ENCODE assay signal across 11 cellular contexts in the genomic region with DNA sequence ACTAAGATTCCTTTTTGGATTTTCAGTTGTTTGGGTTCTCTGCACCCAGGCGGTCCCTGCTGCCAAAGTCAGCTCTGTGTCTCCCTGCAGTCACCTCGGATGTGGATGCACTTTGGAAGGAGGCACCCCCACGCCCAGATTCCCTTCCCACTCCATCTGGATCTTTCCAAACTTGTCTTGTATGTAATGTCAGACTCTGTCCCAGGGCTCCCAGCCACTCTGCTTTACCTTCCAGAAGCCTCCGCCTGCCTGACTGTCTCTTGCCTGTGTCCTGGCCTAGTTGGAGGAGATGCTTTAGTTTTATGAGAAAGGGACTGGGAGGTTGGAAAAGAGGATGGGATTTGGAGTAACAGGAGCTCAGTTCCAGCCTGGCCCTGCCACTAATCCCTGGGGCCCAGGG. TPM values are rescaled to one million over a fixed set of nuclear protein-coding genes. Genes with fewer than 3 reads are reported as not detected.
DNase-seq lines count a peak whose midpoint lies in the region; ATAC-seq and TF ChIP-seq lines count a peak whose summit lies in the region.
"Not testable (repeated sequence)": the region's sequence is repeated elsewhere in the genome, so short reads cannot be mapped to it uniquely, and the experiment has no call there.
"Had no signal": no experiment of that assay in that cellular context is flagged by ENCODE, and none has a peak within 500 bp of the region (broad histone marks: within the 10 kb centered on the region; RNA-seq: fewer than 3 reads in every experiment).

No MANE protein-coding gene starts in this region.

- H2BK120ac ChIP-seq in IMR-90 (ENCODE audit: low read depth, low read length): not testable (repeated sequence)

- H3K4ac ChIP-seq in IMR-90 (ENCODE audit: low read depth, low read length): 0 out of 2 replicates have a peak overlapping the region, but pooled peaks have one; percentile 33

- CTCF ChIA-PET in IMR-90 (lab: Yijun Ruan, JAX); activated CD8-positive, alpha-beta memory T cell treated with anti-CD3 and anti-CD28 coated beads, Interleukin-2, amount 10 ng/mL, durations not matched to agents 7 days and 5 days (lab: Charles Lee): not testable (repeated sequence)

- not testable (repeated sequence) for H3K23ac ChIP-seq in IMR-90 (ENCODE audit: low read depth, low read length)

- H3K27ac Mint-ChIP-seq in T-helper 1 cell treated with Interleukin-12 subunit alpha and Interleukin-12 subunit beta and Interleukin-4 antibody, amounts not matched to agents 30 μg/mL and 1 μg/mL, for 36 hours: peak overlapping the region; percentile 76
- H3K27ac Mint-ChIP-seq in activated CD8-positive, alpha-beta memory T cell treated with anti-CD3 and anti-CD28 coated beads, Interleukin-2, amount 10 ng/mL, durations not matched to agents 7 days and 5 days: peak overlapping the region; percentile 45
- peak overlapping the region; percentile 97 for H3K27ac Mint-ChIP-seq in activated naive CD8-positive, alpha-beta T cell
- H3K27ac Mint-ChIP-seq in nephron, type B pancreatic cell: not testable (repeated sequence)

- not testable (repeated sequence) for H3K36me3 ChIP-seq in BLaER1 treated with 17β-estradiol and CSF1 and Interleukin-3, amounts not matched to agents 10 nM and 100 nM; IMR-90 (ENCODE audit: control insufficient read depth, insufficient read depth, low read length)

- peak overlapping the region; percentile 47 to 93 (median 90) for H3K4me2 ChIP-seq in BLaER1 treated with 17β-estradiol and CSF1 and Interleukin-3, amounts not matched to agents 10 nM and 100 nM
- not testable (repeated sequence) for H3K4me2 ChIP-seq in IMR-90 (ENCODE audit: low read depth, low read length)

- not testable (repeated sequence) for H3K18ac ChIP-seq in IMR-90 (ENCODE audit: low read depth, low read length)

- POLR2A ChIA-PET in IMR-90 (lab: Charles Lee; ENCODE audit: unreplicated experiment): not testable (repeated sequence)

- not testable (repeated sequence) for H3K9me3 ChIP-seq in BLaER1 treated with 17β-estradiol and CSF1 and Interleukin-3, amounts not matched to agents 10 nM and 100 nM (replicated peaks in 1 of 11); IMR-90 (ENCODE audit: control insufficient read depth, insufficient read depth, low read length)

- in situ Hi-C loops in IMR-90 (cut with MboI; ENCODE audit: low sequenced_read_pairs): not testable (repeated sequence)

- H3K27me3 Mint-ChIP-seq in T-helper 1 cell treated with Interleukin-12 subunit alpha and Interleukin-12 subunit beta and Interleukin-4 antibody, amounts not matched to agents 30 μg/mL and 1 μg/mL, for 36 hours (ENCODE audit: low read depth): peaks cover 28% of the 10 kb centered on the region
- peaks cover 13% of the 10 kb centered on the region for H3K27me3 Mint-ChIP-seq in activated CD8-positive, alpha-beta memory T cell treated with anti-CD3 and anti-CD28 coated beads, Interleukin-2, amount 10 ng/mL, durations not matched to agents 7 days and 5 days
- H3K27me3 Mint-ChIP-seq in activated naive CD8-positive, alpha-beta T cell: not testable (repeated sequence)
- H3K27me3 Mint-ChIP-seq in nephron (ENCODE audit: low read depth) (peaks cover 12% of the 10 kb centered on the region), type B pancreatic cell (peaks cover 12% of the 10 kb centered on the region)

- H3K79me1 ChIP-seq in IMR-90 (ENCODE audit: low read depth in 1 of 2, low read length in 2 of 2): peaks cover 16 to 82% of the 10 kb centered on the region in 2 experiments

- H3K9me1 ChIP-seq in IMR-90 (ENCODE audit: insufficient read depth, low read length): peaks cover 18% of the 10 kb centered on the region

- H2AK9ac ChIP-seq in IMR-90 (replicated peaks; ENCODE audit: low read depth, low read length, poor library complexity): not testable (repeated sequence)

- not testable (repeated sequence) for TF ChIP-seq RAD21 in IMR-90 (IDR thresholded peaks at IDR 0.05; ENCODE audit: low read length)

- not testable (repeated sequence) for H2BK15ac ChIP-seq in IMR-90 (ENCODE audit: low read depth, low read length)

- TF ChIP-seq CTCF in IMR-90 (conservative IDR thresholded peaks at IDR 0.05; ENCODE audit: low read depth, low read length); dorsolateral prefrontal cortex (IDR thresholded peaks at IDR 0.05 in 54 of 56, conservative IDR thresholded peaks at IDR 0.05 in 2 of 56; ENCODE audit: low read depth in 1 of 56, partially characterized antibody in 56 of 56); nephron (IDR thresholded peaks at IDR 0.05; ENCODE audit: unreplicated experiment in 3 of 3); type B pancreatic cell (conservative IDR thresholded peaks at IDR 0.05): not testable (repeated sequence)

- dilution Hi-C loops in IMR-90 (cut with HindIII; ENCODE audit: low sequenced_read_pairs, unreplicated experiment): not testable (repeated sequence)

- H3K4me3 ChIP-seq in BLaER1 treated with 17β-estradiol and CSF1 and Interleukin-3, amounts not matched to agents 10 nM and 100 nM; IMR-90 (ENCODE audit: insufficient read depth, low read depth, low read length); dorsolateral prefrontal cortex: not testable (repeated sequence)

- not testable (repeated sequence) for H4K5ac ChIP-seq in IMR-90 (ENCODE audit: low read depth, low read length)

- peaks cover 26% of the 10 kb centered on the region for H3K4me1 Mint-ChIP-seq in T-helper 1 cell treated with Interleukin-12 subunit alpha and Interleukin-12 subunit beta and Interleukin-4 antibody, amounts not matched to agents 30 μg/mL and 1 μg/mL, for 36 hours (ENCODE audit: low read depth)
- H3K4me1 Mint-ChIP-seq in activated CD8-positive, alpha-beta memory T cell treated with anti-CD3 and anti-CD28 coated beads, Interleukin-2, amount 10 ng/mL, durations not matched to agents 7 days and 5 days: peaks cover 32% of the 10 kb centered on the region
- H3K4me1 Mint-ChIP-seq in activated naive CD8-positive, alpha-beta T cell (ENCODE audit: low read depth): peaks cover 76% of the 10 kb centered on the region
- H3K4me1 Mint-ChIP-seq in nephron (peaks cover 39% of the 10 kb centered on the region), type B pancreatic cell (ENCODE audit: unreplicated experiment) (peaks cover 33% of the 10 kb centered on the region)

- not testable (repeated sequence) for H4K8ac ChIP-seq in IMR-90 (ENCODE audit: low read depth in 2 of 2, low read length in 2 of 2)

- not testable (repeated sequence) for TF ChIP-seq POLR2A in IMR-90 (IDR thresholded peaks at IDR 0.05; ENCODE audit: low read depth, low read length)

- peak overlapping the region; percentile 73 for H2AK5ac ChIP-seq in IMR-90 (ENCODE audit: low read depth, low read length)

- not testable (repeated sequence) for H3K36me3 Mint-ChIP-seq in T-helper 1 cell treated with Interleukin-12 subunit alpha and Interleukin-12 subunit beta and Interleukin-4 antibody, amounts not matched to agents 30 μg/mL and 1 μg/mL, for 36 hours (ENCODE audit: low read depth); activated CD8-positive, alpha-beta memory T cell treated with anti-CD3 and anti-CD28 coated beads, Interleukin-2, amount 10 ng/mL, durations not matched to agents 7 days and 5 days; activated naive CD8-positive, alpha-beta T cell; nephron (ENCODE audit: low read depth); type B pancreatic cell

- not testable (repeated sequence) for H3K14ac ChIP-seq in IMR-90 (replicated peaks; ENCODE audit: low read depth, low read length)

- H2BK5ac ChIP-seq in IMR-90 (ENCODE audit: low read depth, low read length, poor library complexity, severe bottlenecking): not testable (repeated sequence)

- peaks cover 0 to 27% (median 0%) of the 10 kb centered on the region in 11 experiments; a peak in 7 of 22 replicates for H4K20me1 ChIP-seq in BLaER1 treated with 17β-estradiol and CSF1 and Interleukin-3, amounts not matched to agents 10 nM and 100 nM
- H4K20me1 ChIP-seq in IMR-90 (ENCODE audit: insufficient read depth, low read length): peaks cover 25% of the 10 kb centered on the region; the same call in 1 of the 2 replicates

- not testable (repeated sequence) for H4K91ac ChIP-seq in IMR-90 (ENCODE audit: insufficient read depth, low read depth, low read length)

- not testable (repeated sequence) for H3K56ac ChIP-seq in IMR-90 (ENCODE audit: extremely low read depth, insufficient read depth, low read length)

- not testable (repeated sequence) for H3K4me3 Mint-ChIP-seq in T-helper 1 cell treated with Interleukin-12 subunit alpha and Interleukin-12 subunit beta and Interleukin-4 antibody, amounts not matched to agents 30 μg/mL and 1 μg/mL, for 36 hours; activated CD8-positive, alpha-beta memory T cell treated with anti-CD3 and anti-CD28 coated beads, Interleukin-2, amount 10 ng/mL, durations not matched to agents 7 days and 5 days
- peak overlapping the region; percentile 68 for H3K4me3 Mint-ChIP-seq in activated naive CD8-positive, alpha-beta T cell
- H3K4me3 Mint-ChIP-seq in nephron (peak overlapping the region in 2 of 3 experiments; percentile 43 to 59), type B pancreatic cell (peak overlapping the region; percentile 18)

- DNase-seq in IMR-90; activated CD8-positive, alpha-beta memory T cell treated with anti-CD3 and anti-CD28 coated beads, Interleukin-2, amount 10 ng/mL, durations not matched to agents 7 days and 5 days; dorsolateral prefrontal cortex; type B pancreatic cell (ENCODE audit: extremely low spot score, unreplicated experiment): not testable (repeated sequence)

- BruUV-seq in IMR-90 (replicated peaks; lab: Mats Ljungman, UMichigan): not testable (repeated sequence)

- H3K9ac ChIP-seq in BLaER1 treated with 17β-estradiol and CSF1 and Interleukin-3, amounts not matched to agents 10 nM and 100 nM: peak overlapping the region in 8 of 11 experiments; percentile 17 to 59 (median 46); a peak in 13 of 22 replicates
- H3K9ac ChIP-seq in IMR-90 (ENCODE audit: low read depth, low read length): not testable (repeated sequence)

- ATAC-seq in IMR-90 (ENCODE audit: low read depth); activated CD8-positive, alpha-beta memory T cell treated with anti-CD3 and anti-CD28 coated beads, Interleukin-2, amount 10 ng/mL, durations not matched to agents 7 days and 5 days: not testable (repeated sequence)

- peak overlapping the region in 9 of 11 experiments; percentile 42 to 77 (median 69); a peak in 18 of 22 replicates for H3K27ac ChIP-seq in BLaER1 treated with 17β-estradiol and CSF1 and Interleukin-3, amounts not matched to agents 10 nM and 100 nM
- not testable (repeated sequence) for H3K27ac ChIP-seq in IMR-90 (ENCODE audit: insufficient read depth, low read length)
- H3K27ac ChIP-seq in dorsolateral prefrontal cortex: peak overlapping the region in 30 of 59 donors; percentile 0 to 87 (median 40)

- no CpG with 5 or more reads among the region's 4 CpGs for WGBS in IMR-90 (ENCODE audit: extremely low coverage in 2 of 2, insufficient read length in 1 of 2), 2 experiments

- not testable (repeated sequence) for H2AFZ ChIP-seq in IMR-90 (replicated peaks; ENCODE audit: low read length, poor library complexity)

- intact Hi-C loops in IMR-90 (cut with micrococcal nuclease); dorsolateral prefrontal cortex (cut with DNase I): not testable (repeated sequence)

- H3K4me1 ChIP-seq in BLaER1 treated with 17β-estradiol and CSF1 and Interleukin-3, amounts not matched to agents 10 nM and 100 nM: peaks cover 46 to 76% (median 71%) of the 10 kb centered on the region in 10 experiments
- H3K4me1 ChIP-seq in IMR-90 (ENCODE audit: control insufficient read depth, insufficient read depth, low read length): peaks cover 17% of the 10 kb centered on the region

- not testable (repeated sequence) for H3K9me3 Mint-ChIP-seq in T-helper 1 cell treated with Interleukin-12 subunit alpha and Interleukin-12 subunit beta and Interleukin-4 antibody, amounts not matched to agents 30 μg/mL and 1 μg/mL, for 36 hours; activated CD8-positive, alpha-beta memory T cell treated with anti-CD3 and anti-CD28 coated beads, Interleukin-2, amount 10 ng/mL, durations not matched to agents 7 days and 5 days (ENCODE audit: low read depth); activated naive CD8-positive, alpha-beta T cell (ENCODE audit: low read depth); nephron; type B pancreatic cell

- peaks cover 0 to 12% (median 0%) of the 10 kb centered on the region in 11 experiments; a peak in 4 of 22 replicates for H3K27me3 ChIP-seq in BLaER1 treated with 17β-estradiol and CSF1 and Interleukin-3, amounts not matched to agents 10 nM and 100 nM
- not testable (repeated sequence) for H3K27me3 ChIP-seq in IMR-90 (ENCODE audit: control insufficient read depth, insufficient read depth, low read length); dorsolateral prefrontal cortex

- not testable (repeated sequence) for H2BK20ac ChIP-seq in IMR-90 (ENCODE audit: low read depth, low read length)

RNA-seq across cellular contexts. Expression of gene APBA2, which starts 4.5 kb away (rescaled TPM):
- total RNA-seq in IMR-90 (2012; rRNA removed): 27.8 and 33.0 TPM in 2 replicates
- 21.7 and 26.5 TPM in 2 replicates for polyA plus RNA-seq in IMR-90 (2012; rRNA removed)
- 14.7 and 25.1 TPM in 2 replicates for polyA plus RNA-seq in IMR-90 (2012; cell fraction: cytosol; rRNA removed)
- polyA plus RNA-seq in IMR-90 (2012; cell fraction: nucleus; rRNA removed; ENCODE audit: low replicate concordance): 35.8 and 49.9 TPM in 2 replicates
- 1 to 10 TPM; 2.6 to 7.9 TPM for total RNA-seq in activated CD8-positive, alpha-beta memory T cell treated with anti-CD3 and anti-CD28 coated beads, Interleukin-2, amount 10 ng/mL, durations not matched to agents 7 days and 5 days
- 100 to 1,000 TPM in 118 of 120 experiments, 10 to 100 TPM in 2; 90.7 to 210 (median 166) TPM for total RNA-seq in dorsolateral prefrontal cortex
- 8.5 and 33.3 TPM in 2 replicates for total RNA-seq in type B pancreatic cell (ENCODE audit: low replicate concordance)
- total RNA-seq: HT-29 had no signal

RNA-seq across cellular contexts. Expression of gene GOLGA6L7, which starts 41.8 kb away (rescaled TPM):
- not detected in 2 replicates for total RNA-seq in IMR-90 (2012; rRNA removed)
- not detected in 2 replicates for polyA plus RNA-seq in IMR-90 (2012; rRNA removed)
- polyA plus RNA-seq in IMR-90 (2012; cell fraction: cytosol; rRNA removed): not detected in 2 replicates
- polyA plus RNA-seq in IMR-90 (2012; cell fraction: nucleus; rRNA removed; ENCODE audit: low replicate concordance): not detected in 2 replicates
- total RNA-seq in activated CD8-positive, alpha-beta memory T cell treated with anti-CD3 and anti-CD28 coated beads, Interleukin-2, amount 10 ng/mL, durations not matched to agents 7 days and 5 days: not detected
- total RNA-seq in dorsolateral prefrontal cortex: under 1 TPM in 1 of 120 experiments, not detected in 119; 0.45 TPM
- not detected in 2 replicates for total RNA-seq in type B pancreatic cell (ENCODE audit: low replicate concordance)
- total RNA-seq: GM23248, HT-29, Right ventricle myocardium superior had no signal
- polyA plus RNA-seq: GM23248 had no signal
